In the genomic region with DNA sequence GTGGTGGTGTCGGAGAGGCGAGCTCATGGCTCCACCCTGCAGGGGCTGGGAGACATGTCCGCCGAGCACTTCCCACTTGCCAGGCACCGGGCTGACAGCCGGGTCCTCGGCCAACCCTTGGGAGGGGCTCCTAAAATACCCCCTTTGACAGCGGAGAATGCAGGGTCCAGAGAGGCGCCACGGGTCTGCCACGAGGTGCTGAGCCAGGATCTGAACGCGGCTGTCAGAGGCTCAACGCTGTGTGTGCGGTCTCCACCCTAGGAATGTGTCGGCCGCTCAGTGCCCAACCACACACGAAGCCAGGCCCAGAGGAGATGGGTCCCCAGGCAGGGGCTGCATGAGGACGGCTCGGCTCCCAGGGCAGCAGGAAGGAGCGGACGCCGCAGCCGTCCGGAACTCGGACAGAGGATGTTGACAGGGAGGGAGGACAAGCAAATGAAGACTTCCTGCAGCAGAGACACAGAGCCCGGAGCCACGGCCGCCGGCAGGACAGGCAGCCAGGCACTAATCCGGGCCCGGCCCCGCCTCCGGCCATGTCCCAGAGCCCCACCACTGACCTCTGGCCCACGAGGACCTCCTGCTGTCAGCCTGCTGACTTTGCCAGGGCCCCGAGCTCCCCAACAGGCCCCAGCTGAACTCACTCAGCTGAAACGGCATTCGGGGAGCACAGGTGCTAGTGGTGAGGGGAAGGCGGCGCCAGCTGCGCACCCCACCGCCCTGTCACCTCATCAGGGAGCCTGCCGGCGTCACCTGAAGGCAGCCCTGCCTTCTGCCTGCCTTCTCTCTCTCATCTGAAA, we compare ENCODE assay signal across 3 cellular contexts.
A peak's percentile ranks its signal among the peaks of the same experiment; 100 is the strongest.
TF ChIP-seq lines count a peak whose summit lies in the region.

No MANE protein-coding gene starts in this region.

TF ChIP-seq in SK-N-SH treated with all-trans-retinoic acid at 6 μM for 48 hours, 23 proteins besides CTCF, POLR2A, EP300 and RAD21 (continued from another document):
- TF ChIP-seq TOX (CRISPR knock-in tag; IDR thresholded peaks at IDR 0.05; ENCODE audit: borderline replicate concordance) = no peak
TF ChIP-seq in SK-N-SH treated with all-trans-retinoic acid at 6 μM for 48 hours: peak in this region for 0.

TF ChIP-seq in GM12878, 131 proteins besides CTCF, POLR2A, EP300 and RAD21 (continued from another document):
- TF ChIP-seq ZNF384 (IDR thresholded peaks at IDR 0.05; ENCODE audit: borderline replicate concordance, low read depth, low read length) = no peak
- TF ChIP-seq SMAD5 (IDR thresholded peaks at IDR 0.05; ENCODE audit: low read depth) = no peak
- TF ChIP-seq TAF1 (IDR thresholded peaks at IDR 0.05; ENCODE audit: borderline replicate concordance, low read depth, low read length) = no peak
- TF ChIP-seq ZNF622 (IDR thresholded peaks at IDR 0.05) = no peak
- peak; percentile 83; the same call in 1 of the 2 replicates for TF ChIP-seq PAX5 (IDR thresholded peaks at IDR 0.05; ENCODE audit: borderline replicate concordance, low read depth, low read length)
- TF ChIP-seq TCF3 (IDR thresholded peaks at IDR 0.05; ENCODE audit: borderline replicate concordance, insufficient read depth, low read depth, low read length) = peak; percentile 94
- TF ChIP-seq BACH1 (IDR thresholded peaks at IDR 0.05; ENCODE audit: borderline replicate concordance) = no peak
- peak; percentile 94 for TF ChIP-seq TCF12 (IDR thresholded peaks at IDR 0.05; ENCODE audit: low read depth, low read length)

TF ChIP-seq in liver, 16 proteins besides CTCF, POLR2A, EP300 and RAD21 (continued from another document):
- TF ChIP-seq RXRA (IDR thresholded peaks at IDR 0.05) (no peak), FOXA1 (IDR thresholded peaks at IDR 0.05) (no peak), JUND (IDR thresholded peaks at IDR 0.05) (no peak), NR2F2 (IDR thresholded peaks at IDR 0.05) (peak; percentile 69)
- TF ChIP-seq, protein P1, sequence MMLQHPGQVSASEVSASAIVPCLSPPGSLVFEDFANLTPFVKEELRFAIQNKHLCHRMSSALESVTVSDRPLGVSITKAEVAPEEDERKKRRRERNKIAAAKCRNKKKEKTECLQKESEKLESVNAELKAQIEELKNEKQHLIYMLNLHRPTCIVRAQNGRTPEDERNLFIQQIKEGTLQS (IDR thresholded peaks at IDR 0.05) = no peak
